Comparison of ENCODE assay signal across 10 cellular contexts in the genomic region with DNA sequence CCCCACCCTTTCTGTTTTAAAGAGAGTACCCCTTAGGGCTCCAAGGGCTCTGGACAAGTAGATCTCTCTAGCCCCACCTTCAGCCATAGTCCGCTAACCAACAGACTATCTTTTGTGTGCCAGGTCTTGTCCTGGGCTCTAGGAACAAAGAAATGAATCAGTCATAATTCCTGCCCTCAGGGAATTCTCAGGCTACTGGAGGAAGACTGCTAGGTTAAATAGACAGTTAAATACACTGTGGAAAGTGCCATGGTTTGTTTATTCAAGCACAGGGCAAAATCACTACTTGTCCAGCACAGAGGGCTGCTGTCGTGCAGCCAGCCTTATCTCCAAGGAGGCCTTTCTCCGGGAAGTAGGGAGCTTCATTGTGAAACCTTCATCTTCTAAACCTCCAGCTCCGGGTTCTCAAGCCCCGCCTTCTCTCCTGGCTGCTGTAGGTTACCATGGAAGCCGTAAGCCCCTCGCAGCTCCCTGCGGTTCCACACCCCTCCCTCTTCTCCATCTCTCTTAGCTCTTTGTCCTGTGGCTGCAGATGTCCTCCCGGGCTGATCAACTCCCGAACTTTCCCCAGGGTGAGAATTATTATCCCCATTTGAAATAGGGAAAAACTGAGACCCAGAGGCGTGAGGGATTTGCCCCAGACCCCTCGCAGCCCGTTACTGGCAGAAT. TPM values are rescaled to one million over a fixed set of nuclear protein-coding genes. Genes with fewer than 3 reads are reported as not detected.
A peak's percentile ranks its signal among the peaks of the same experiment; 100 is the strongest.
DNase-seq lines count a peak whose midpoint lies in the region; ATAC-seq and TF ChIP-seq lines count a peak whose summit lies in the region.
"Had no signal": no experiment of that assay in that cellular context is flagged by ENCODE, and none has a peak within 500 bp of the region (broad histone marks: within the 10 kb centered on the region; RNA-seq: fewer than 3 reads in every experiment).

No MANE protein-coding gene starts in this region.

- POLR2A ChIA-PET in GM10248 (lab: Yijun Ruan, JAX), result no interaction called here

- peak; percentile 8; the same call in 1 of the 2 replicates for TF ChIP-seq CTCF in BE2C (IDR thresholded peaks at IDR 0.05; ENCODE audit: low read depth, low read length)
- no peak for TF ChIP-seq CTCF in GM10248 (IDR thresholded peaks at IDR 0.05; ENCODE audit: control extremely low read depth, extremely low read depth, low read depth, missing control alignments)

- CTCF ChIA-PET in GM10248 (lab: Yijun Ruan, JAX), result interaction anchor here (1.4 kb wide), 1 partner anchor 17 kb away, joined by 3 read pairs; no protein-coding TSS in a partner anchor

- H3K36me3 ChIP-seq in BE2C (no peaks in the 10 kb centered on the region), adipocyte (ENCODE audit: control insufficient read depth, insufficient read depth, low read length, severe bottlenecking) (no peaks in the 10 kb centered on the region)

- peak; percentile 60 for DNase-seq in BE2C
- peak; percentile 15 for DNase-seq in HuH-7 (ENCODE audit: low spot score)
- DNase-seq in adipocyte (ENCODE audit: low read depth), result peak; percentile 77
- DNase-seq in left lobe of liver (ENCODE audit: low spot score), result no peak
- no peak for DNase-seq in KG1 (lab: John Stamatoyannopoulos, UW)
- no peak for DNase-seq in activated CD4-positive, CD25-positive, alpha-beta regulatory T cell treated with anti-CD3 and anti-CD28 coated beads, Interleukin-2, amount 50 U/mL, for 72 hours
- no peak for DNase-seq in GM10248 (ENCODE audit: extremely low spot score)
- DNase-seq: activated CD4-positive, alpha-beta T cell treated with anti-CD3 and anti-CD28 coated beads, Interleukin-2, amount 50 U/mL, for 4 hours had no signal

- H3K4me3 ChIP-seq in BE2C (ENCODE audit: low read depth, low read length) (peak overlapping the region; percentile 16), adipocyte (ENCODE audit: low read length) (peak overlapping the region; percentile 30)
- H3K4me3 ChIP-seq: GM12878 had no signal

- peak; percentile 83 for ATAC-seq in left lobe of liver
- no peak for ATAC-seq in GM21717 (IDR thresholded peaks at IDR 0.05; ENCODE audit: unreplicated experiment)
- ATAC-seq: GM12878 had no signal

- no peaks in the 10 kb centered on the region for H3K9me3 ChIP-seq in BE2C
- H3K9me3 ChIP-seq in adipocyte (ENCODE audit: control insufficient read depth, low read length), result no peaks in the 10 kb centered on the region

- H3K9ac ChIP-seq in adipocyte (ENCODE audit: low read length), result peak overlapping the region; percentile 36

- H3K27me3 ChIP-seq in BE2C, result no peaks in the 10 kb centered on the region
- H3K27me3 ChIP-seq in adipocyte (replicated peaks; ENCODE audit: control insufficient read depth, insufficient read depth, low read length), result no peaks in the 10 kb centered on the region

- H3K4me1 ChIP-seq in BE2C (no peaks in the 10 kb centered on the region; the same call in 1 of the 2 replicates), adipocyte (ENCODE audit: control insufficient read depth, insufficient read depth, low read length) (peaks cover 33% of the 10 kb centered on the region)

RNA-seq across cellular contexts. Expression of a gene that starts 29.8 kb away (rescaled TPM):
- not detected for polyA plus RNA-seq in BE2C (2012; ENCODE audit: insufficient read depth, insufficient read length, low read depth)
- total RNA-seq in left lobe of liver, result 0.23 TPM

RNA-seq across cellular contexts. Expression of a gene that starts 35.4 kb away (rescaled TPM):
- 30.9 TPM for polyA plus RNA-seq in BE2C (2012; ENCODE audit: insufficient read depth, insufficient read length, low read depth)
- 16.9 TPM for total RNA-seq in left lobe of liver

Comparison
In these comparisons a context has a peak if more than half of its experiments do, and no peak if none do; other contexts are left out.
1. DNase-seq: peak in BE2C (single experiment), HuH-7 (single experiment) and adipocyte (single experiment); none in left lobe of liver (single experiment), KG1 (single experiment), activated CD4-positive, CD25-positive, alpha-beta regulatory T cell treated with anti-CD3 and anti-CD28 coated beads, Interleukin-2, amount 50 U/mL, for 72 hours (single experiment) and GM10248 (single experiment).